In genomic region chr7:88967432-88967831, GRCh38 we compare ENCODE assay signal across 23 cellular contexts.
"Had no signal": no experiment of that assay in that cellular context is flagged by ENCODE, and none has a peak within 500 bp of the region (broad histone marks: within the 10 kb centered on the region; RNA-seq: fewer than 3 reads in every experiment).

No MANE protein-coding gene starts in this region.

- H3K9ac ChIP-seq: parathyroid adenoma had no signal

- H3K4me3 ChIP-seq: heart left ventricle, prostate gland, right lobe of liver, skin epidermis, testis, tibial nerve, upper lobe of right lung, vagina had no signal

- H2AFZ ChIP-seq: parathyroid adenoma had no signal

- DNase-seq: effector memory CD4-positive, alpha-beta T cell; heart left ventricle; hippocampal formation; left colon; mesendoderm; naive B cell; occipital lobe; retina; right lobe of liver; stimulated activated CD4-positive, alpha-beta T cell treated with anti-CD3 and anti-CD28 coated beads, Interleukin-2, amount 100 ng/mL, for 24 hours; stimulated activated CD4-positive, alpha-beta T cell treated with anti-CD3 and anti-CD28 coated beads, Interleukin-4, amount 100 ng/mL, for 4 hours; stimulated activated naive B cell treated with anti-CD40 and anti-IgM and Interleukin-4, amounts not matched to agents 10 μg/mL and 1 μg/mL and 100 μg/mL, for 72 hours; stimulated activated naive CD8-positive, alpha-beta T cell treated with anti-CD3 and anti-CD28 coated beads, Interleukin-15, amount 100 ng/mL, for 72 hours; testis; upper lobe of right lung had no signal

- FAIRE-seq: endometrium, frontal cortex had no signal

- H3K79me2 ChIP-seq: parathyroid adenoma had no signal

- H3K27ac ChIP-seq: heart left ventricle, parathyroid adenoma, prostate gland, right lobe of liver, skin epidermis, testis, tibial nerve, upper lobe of right lung, vagina had no signal

- H3K36me3 ChIP-seq: heart left ventricle, prostate gland, right lobe of liver, tibial nerve, upper lobe of right lung, vagina had no signal

- H3K27me3 ChIP-seq: heart left ventricle, right lobe of liver, testis, tibial nerve, upper lobe of right lung, vagina had no signal

- H3K4me1 ChIP-seq: heart left ventricle, parathyroid adenoma, prostate gland, right lobe of liver, testis, tibial nerve, upper lobe of right lung, vagina had no signal

- H3K9me3 ChIP-seq: prostate gland, right lobe of liver, testis, tibial nerve, upper lobe of right lung, vagina had no signal

- ATAC-seq: esophagus mucosa; heart left ventricle; left colon; right lobe of liver; stimulated activated naive B cell treated with anti-CD40 and anti-IgM and Interleukin-4, amounts not matched to agents 10 μg/mL and 1 μg/mL and 100 μg/mL, for 72 hours; stimulated activated naive CD8-positive, alpha-beta T cell treated with anti-CD3 and anti-CD28 coated beads, Interleukin-15, amount 100 ng/mL, for 72 hours; upper lobe of right lung had no signal
